Comparison of ENCODE assay signal across 15 cellular contexts in genomic region chr1:202713110-202713509, GRCh38. TPM values are rescaled to one million over a fixed set of nuclear protein-coding genes. Genes with fewer than 3 reads are reported as not detected.
DNase-seq lines count a peak whose midpoint lies in the region; ATAC-seq and TF ChIP-seq lines count a peak whose summit lies in the region.
"Had no signal": no experiment of that assay in that cellular context is flagged by ENCODE, and none has a peak within 500 bp of the region (broad histone marks: within the 10 kb centered on the region; RNA-seq: fewer than 3 reads in every experiment).

No MANE protein-coding gene starts in this region.

- H3K4me3 Mint-ChIP-seq in chondrocyte (ENCODE audit: unreplicated experiment) (no peak overlapping the region), nephron progenitor cell (peak overlapping the region; percentile 18)
- no peak overlapping the region for H3K4me3 Mint-ChIP-seq in activated T-helper 2 cell treated with anti-CD3 and anti-CD28 coated beads, Interferon-gamma antibody, Interleukin-2, Interleukin-4, amounts not matched to agents 10 μg/mL and 5 μg/mL and 100 μg/mL, durations not matched to agents 14 hours and 24 hours and 36 hours (ENCODE audit: low read depth)
- H3K4me3 Mint-ChIP-seq: activated naive CD8-positive, alpha-beta T cell treated with anti-CD3 and anti-CD28 coated beads, Interleukin-2, amount 10 ng/mL, durations not matched to agents 7 days and 5 days had no signal

- H3K4me3 ChIP-seq in H7 (ENCODE audit: insufficient read depth, low read depth, low read length) = no peak overlapping the region
- H3K4me3 ChIP-seq: BLaER1, testis had no signal

- H3K36me3 Mint-ChIP-seq in chondrocyte (ENCODE audit: low read depth) (peaks cover 2% of the 10 kb centered on the region), nephron progenitor cell (ENCODE audit: low read depth) (no peaks in the 10 kb centered on the region)
- H3K36me3 Mint-ChIP-seq in activated T-helper 2 cell treated with anti-CD3 and anti-CD28 coated beads, Interferon-gamma antibody, Interleukin-2, Interleukin-4, amounts not matched to agents 10 μg/mL and 5 μg/mL and 100 μg/mL, durations not matched to agents 14 hours and 24 hours and 36 hours (ENCODE audit: low read depth) = no peaks in the 10 kb centered on the region
- H3K36me3 Mint-ChIP-seq: activated naive CD8-positive, alpha-beta T cell treated with anti-CD3 and anti-CD28 coated beads, Interleukin-2, amount 10 ng/mL, durations not matched to agents 7 days and 5 days had no signal

- peaks cover 10% of the 10 kb centered on the region for H3K4me1 Mint-ChIP-seq in chondrocyte (ENCODE audit: low read depth)
- peaks cover 27% of the 10 kb centered on the region for H3K4me1 Mint-ChIP-seq in nephron progenitor cell
- H3K4me1 Mint-ChIP-seq in activated T-helper 2 cell treated with anti-CD3 and anti-CD28 coated beads, Interferon-gamma antibody, Interleukin-2, Interleukin-4, amounts not matched to agents 10 μg/mL and 5 μg/mL and 100 μg/mL, durations not matched to agents 14 hours and 24 hours and 36 hours (ENCODE audit: low read depth) = no peaks in the 10 kb centered on the region

- peaks cover 31% of the 10 kb centered on the region for H3K27me3 ChIP-seq in H7 (ENCODE audit: control insufficient read depth, insufficient read depth, low read length)
- H3K27me3 ChIP-seq: testis had no signal

- H3K9me3 Mint-ChIP-seq in chondrocyte (ENCODE audit: low read depth) = no peaks in the 10 kb centered on the region
- H3K9me3 Mint-ChIP-seq in nephron progenitor cell = no peaks in the 10 kb centered on the region
- no peaks in the 10 kb centered on the region for H3K9me3 Mint-ChIP-seq in activated T-helper 2 cell treated with anti-CD3 and anti-CD28 coated beads, Interferon-gamma antibody, Interleukin-2, Interleukin-4, amounts not matched to agents 10 μg/mL and 5 μg/mL and 100 μg/mL, durations not matched to agents 14 hours and 24 hours and 36 hours
- H3K9me3 Mint-ChIP-seq: activated naive CD8-positive, alpha-beta T cell treated with anti-CD3 and anti-CD28 coated beads, Interleukin-2, amount 10 ng/mL, durations not matched to agents 7 days and 5 days had no signal

- peak overlapping the region; percentile 8 for H3K27ac Mint-ChIP-seq in chondrocyte (ENCODE audit: unreplicated experiment)
- H3K27ac Mint-ChIP-seq in nephron progenitor cell = peak overlapping the region; percentile 12
- no peak overlapping the region for H3K27ac Mint-ChIP-seq in activated T-helper 2 cell treated with anti-CD3 and anti-CD28 coated beads, Interferon-gamma antibody, Interleukin-2, Interleukin-4, amounts not matched to agents 10 μg/mL and 5 μg/mL and 100 μg/mL, durations not matched to agents 14 hours and 24 hours and 36 hours
- H3K27ac Mint-ChIP-seq: activated naive CD8-positive, alpha-beta T cell treated with anti-CD3 and anti-CD28 coated beads, Interleukin-2, amount 10 ng/mL, durations not matched to agents 7 days and 5 days had no signal

- H3K27me3 Mint-ChIP-seq in chondrocyte (ENCODE audit: low read depth) = peaks cover 52% of the 10 kb centered on the region
- H3K27me3 Mint-ChIP-seq in nephron progenitor cell (ENCODE audit: low read depth, poor library complexity) = peaks cover 58% of the 10 kb centered on the region
- H3K27me3 Mint-ChIP-seq in activated T-helper 2 cell treated with anti-CD3 and anti-CD28 coated beads, Interferon-gamma antibody, Interleukin-2, Interleukin-4, amounts not matched to agents 10 μg/mL and 5 μg/mL and 100 μg/mL, durations not matched to agents 14 hours and 24 hours and 36 hours (ENCODE audit: low read depth) = peaks cover 61% of the 10 kb centered on the region

- no peak for ATAC-seq in Right ventricle myocardium superior (ENCODE audit: poor library complexity)
- ATAC-seq: activated CD4-positive, CD25-positive, alpha-beta regulatory T cell treated with anti-CD3 and anti-CD28 coated beads, Interleukin-2, amount 50 U/mL, for 24 hours had no signal

- H3K36me3 ChIP-seq in H7 (replicated peaks; ENCODE audit: control insufficient read depth, insufficient read depth, low read length) = no peaks in the 10 kb centered on the region
- H3K36me3 ChIP-seq: BLaER1 had no signal

- DNase-seq in H7 (peak; percentile 12), NCI-H2227 (lab: John Stamatoyannopoulos, UW; ENCODE audit: unreplicated experiment) (peak; percentile 27), chondrocyte (ENCODE audit: low spot score) (no peak), nephron progenitor cell (no peak), Right ventricle myocardium superior (no peak), RKO (ENCODE audit: low spot score) (no peak)
- no peak for DNase-seq in activated T-helper 2 cell treated with anti-CD3 and anti-CD28 coated beads, Interferon-gamma antibody, Interleukin-2, Interleukin-4, amounts not matched to agents 10 μg/mL and 5 μg/mL and 100 μg/mL, durations not matched to agents 14 hours and 24 hours and 36 hours (ENCODE audit: low spot score)
- DNase-seq: activated CD8-positive, alpha-beta memory T cell treated with anti-CD3 and anti-CD28 coated beads, Interleukin-2, amount 50 U/mL, for 4 hours; activated naive CD8-positive, alpha-beta T cell treated with anti-CD3 and anti-CD28 coated beads, Interleukin-2, amount 10 ng/mL, durations not matched to agents 7 days and 5 days; EL; T-helper 1 cell; testis had no signal

- intact Hi-C loops in activated T-helper 2 cell treated with anti-CD3 and anti-CD28 coated beads, Interferon-gamma antibody, Interleukin-2, Interleukin-4, amounts not matched to agents 10 μg/mL and 5 μg/mL and 100 μg/mL, durations not matched to agents 14 hours and 24 hours and 36 hours (cut with micrococcal nuclease) = no loop called here
- intact Hi-C loops in Right ventricle myocardium superior (cut with DNase I) = loop anchor here (10.0 kb wide), 1 partner anchor 368 kb away; the partner anchor contains the start of genes PPP1R12B and UBE2T

- TF ChIP-seq CTCF in chondrocyte (IDR thresholded peaks at IDR 0.05) (no peak), nephron progenitor cell (IDR thresholded peaks at IDR 0.05) (no peak)

RNA-seq across cellular contexts. Expression of gene SYT2, which starts 2.9 kb away (rescaled TPM):
- 2.8 and 3.6 TPM in 2 replicates for total RNA-seq in H7 (2014; rRNA removed; shearing (Covaris generic))
- total RNA-seq in chondrocyte = 0.07 TPM in 1 of 3 replicates, not detected in the others
- not detected in 2 replicates for total RNA-seq in activated T-helper 2 cell treated with anti-CD3 and anti-CD28 coated beads, Interferon-gamma antibody, Interleukin-2, Interleukin-4, amounts not matched to agents 10 μg/mL and 5 μg/mL and 100 μg/mL, durations not matched to agents 14 hours and 24 hours and 36 hours
- not detected for total RNA-seq in Right ventricle myocardium superior
- total RNA-seq: activated naive CD8-positive, alpha-beta T cell treated with anti-CD3 and anti-CD28 coated beads, Interleukin-2, amount 10 ng/mL, durations not matched to agents 7 days and 5 days; myocyte had no signal

Comparison
In these comparisons a context has a peak if more than half of its experiments do, and no peak if none do; other contexts are left out.
1. DNase-seq: peak in H7 (single experiment) and NCI-H2227 (single experiment); none in chondrocyte (single experiment), nephron progenitor cell (single experiment), activated T-helper 2 cell treated with anti-CD3 and anti-CD28 coated beads, Interferon-gamma antibody, Interleukin-2, Interleukin-4, amounts not matched to agents 10 μg/mL and 5 μg/mL and 100 μg/mL, durations not matched to agents 14 hours and 24 hours and 36 hours (single experiment), Right ventricle myocardium superior (single experiment) and RKO (single experiment).